Comparison of ENCODE assay signal across 17 cellular contexts in genomic region chr9:79734989-79735779, GRCh38.
"Had no signal": no experiment of that assay in that cellular context is flagged by ENCODE, and none has a peak within 500 bp of the region (broad histone marks: within the 10 kb centered on the region; RNA-seq: fewer than 3 reads in every experiment).

No MANE protein-coding gene starts in this region.

- H3K4me1 Mint-ChIP-seq: natural killer cell had no signal

- H3K27ac Mint-ChIP-seq: activated T-helper 2 cell treated with anti-CD3 and anti-CD28 coated beads, Interferon-gamma antibody, Interleukin-2, Interleukin-4, amounts not matched to agents 10 μg/mL and 5 μg/mL and 100 μg/mL, durations not matched to agents 14 hours and 24 hours and 36 hours; memory B cell; natural killer cell; stimulated activated memory B cell treated with anti-CD40 and anti-IgM and Interleukin-4, amounts not matched to agents 10 μg/mL and 1 μg/mL and 100 μg/mL, for 72 hours had no signal

- H3K4me2 ChIP-seq: smooth muscle cell had no signal

- ATAC-seq: activated CD4-positive, CD25-positive, alpha-beta regulatory T cell treated with anti-CD3 and anti-CD28 coated beads, Interleukin-2, amount 50 U/mL, for 24 hours; foreskin keratinocyte; left lobe of liver; natural killer cell; stimulated activated memory B cell treated with anti-CD40 and anti-IgM and Interleukin-4, amounts not matched to agents 10 μg/mL and 1 μg/mL and 100 μg/mL, for 72 hours had no signal

- H3K4me3 ChIP-seq: adrenal gland, smooth muscle cell, transverse colon had no signal

- H3K27me3 ChIP-seq: adrenal gland, foreskin keratinocyte, transverse colon had no signal

- H3K27me3 Mint-ChIP-seq: stimulated activated memory B cell treated with anti-CD40 and anti-IgM and Interleukin-4, amounts not matched to agents 10 μg/mL and 1 μg/mL and 100 μg/mL, for 72 hours had no signal

- H3K9me3 ChIP-seq: adrenal gland, transverse colon had no signal

- H3K36me3 ChIP-seq: adrenal gland, transverse colon had no signal

- H3K4me1 ChIP-seq: adrenal gland, foreskin keratinocyte, transverse colon had no signal

- DNase-seq: activated naive CD4-positive, alpha-beta T cell treated with anti-CD3 and anti-CD28 coated beads, Interleukin-2, amount 50 U/mL, for 16 hours; adrenal gland; central memory CD4-positive, alpha-beta T cell; cortex of kidney; effector CD8-positive, alpha-beta T cell; foreskin keratinocyte; head of caudate nucleus; natural killer cell; posterior cingulate gyrus; T-helper 2 cell; transverse colon had no signal

- H3K27ac ChIP-seq: adrenal gland, foreskin keratinocyte, transverse colon had no signal

- H3K4me3 Mint-ChIP-seq: memory B cell; natural killer cell; stimulated activated memory B cell treated with anti-CD40 and anti-IgM and Interleukin-4, amounts not matched to agents 10 μg/mL and 1 μg/mL and 100 μg/mL, for 72 hours had no signal
